Comparison of ENCODE assay signal across 8 cellular contexts in genomic region chr18:658947-659533, GRCh38. TPM values are rescaled to one million over a fixed set of nuclear protein-coding genes. Genes with fewer than 3 reads are reported as not detected.
DNase-seq lines count a peak whose midpoint lies in the region; ATAC-seq, FAIRE-seq and TF ChIP-seq lines count a peak whose summit lies in the region.

No MANE protein-coding gene starts in this region.

- peak overlapping the region; percentile 60 to 73 for H3K27ac Mint-ChIP-seq in natural killer cell

- peaks cover 11 to 19% of the 10 kb centered on the region in 2 donors for H3K4me1 Mint-ChIP-seq in natural killer cell

- intact Hi-C loops in natural killer cell (cut with micrococcal nuclease) = no loop called here

- ATAC-seq in natural killer cell = no peak

- H3K27me3 ChIP-seq in KMS-11 (ENCODE audit: insufficient read depth, low read depth) (no peaks in the 10 kb centered on the region), bronchial epithelial cell (ENCODE audit: control insufficient read depth, insufficient read depth, low read length) (no peaks in the 10 kb centered on the region)

- peak overlapping the region; percentile 72 for H3K4me2 ChIP-seq in KMS-11

- no peaks in the 10 kb centered on the region for H3K36me3 Mint-ChIP-seq in natural killer cell

- FAIRE-seq in bronchial epithelial cell (lab: Jason Lieb, UNC) (no peak), HTR-8/SVneo (lab: Jason Lieb, UNC) (no peak)

- H3K4me3 ChIP-seq in KMS-11 (IDR thresholded peaks at IDR 0.05; ENCODE audit: insufficient read depth, low read depth, low read length) = no peak overlapping the region
- peak overlapping the region; percentile 91 for H3K4me3 ChIP-seq in bronchial epithelial cell (ENCODE audit: low read depth, low read length)

- TF ChIP-seq CTCF in C4-2B (conservative IDR thresholded peaks at IDR 0.05) (no peak), KMS-11 (conservative IDR thresholded peaks at IDR 0.05; ENCODE audit: low read depth, low read length) (no peak), bronchial epithelial cell (IDR thresholded peaks at IDR 0.05; ENCODE audit: insufficient read depth, low read length, severe bottlenecking) (no peak), natural killer cell (IDR thresholded peaks at IDR 0.05) (no peak)

- H3K4me1 ChIP-seq in KMS-11 (ENCODE audit: low read depth, poor library complexity, severe bottlenecking) = peaks cover 17% of the 10 kb centered on the region

- peak overlapping the region; percentile 87 for H3K4me3 Mint-ChIP-seq in natural killer cell

- H3K79me2 ChIP-seq in KMS-11 (ENCODE audit: insufficient read depth, low read depth) = peaks cover 47% of the 10 kb centered on the region

- H3K27ac ChIP-seq in C4-2B (peak overlapping the region; percentile 99), KMS-11 (peak overlapping the region; percentile 90)

- no peaks in the 10 kb centered on the region for H4K20me1 ChIP-seq in KMS-11 (ENCODE audit: insufficient read depth)

- DNase-seq in bronchial epithelial cell (ENCODE audit: low read depth) (no peak), natural killer cell (no peak), NCI-H345 (lab: John Stamatoyannopoulos, UW) (no peak), HTR-8/SVneo (ENCODE audit: insufficient read length, low spot score) (no peak), D341Med (ENCODE audit: low spot score) (no peak), activated gamma-delta T cell treated with Interleukin-2 at 50 U/mL for 16 hours (no peak)

- peaks cover 0 to 6% of the 10 kb centered on the region in 2 donors for H3K27me3 Mint-ChIP-seq in natural killer cell (ENCODE audit: low read depth in 2 of 2)

- H2AFZ ChIP-seq in KMS-11 (ENCODE audit: low read depth) = peak overlapping the region; percentile 38; the same call in 1 of the 2 replicates

- H3K36me3 ChIP-seq in KMS-11 (ENCODE audit: insufficient read depth) (peaks cover 8% of the 10 kb centered on the region; the same call in 1 of the 2 replicates), bronchial epithelial cell (ENCODE audit: control insufficient read depth, insufficient read depth, low read length) (peaks cover 3% of the 10 kb centered on the region)

- peak overlapping the region; percentile 90 for H3K9ac ChIP-seq in KMS-11

- peaks cover 0 to 2% of the 10 kb centered on the region in 2 donors for H3K9me3 Mint-ChIP-seq in natural killer cell

RNA-seq across cellular contexts. Expression of gene TYMS, which starts 1.6 kb away (rescaled TPM):
- total RNA-seq in bronchial epithelial cell (3.1 and 5.5 TPM in 2 replicates), natural killer cell (10 to 100 TPM in 1 of 3 donors, 1 to 10 TPM in 2; 5.8 to 13.6 (median 7.8) TPM)

RNA-seq across cellular contexts. Expression of gene ENOSF1, which starts 53.4 kb away (rescaled TPM):
- total RNA-seq in bronchial epithelial cell = 25.5 and 39.3 TPM in 2 replicates
- total RNA-seq in natural killer cell = 10 to 100 TPM; 36.3 to 51.5 (median 39.8) TPM
